In genomic region chr2:119800376-119800902, GRCh38 we compare ENCODE assay signal across 15 cellular contexts.
"Had no signal": no experiment of that assay in that cellular context is flagged by ENCODE, and none has a peak within 500 bp of the region (broad histone marks: within the 10 kb centered on the region; RNA-seq: fewer than 3 reads in every experiment).

No MANE protein-coding gene starts in this region.

- H3K27me3 Mint-ChIP-seq: activated CD8-positive, alpha-beta memory T cell treated with anti-CD3 and anti-CD28 coated beads, Interleukin-2, amount 10 ng/mL, durations not matched to agents 7 days and 5 days; stimulated activated memory B cell treated with anti-CD40 and anti-IgM and Interleukin-4, amounts not matched to agents 10 μg/mL and 1 μg/mL and 100 μg/mL, for 72 hours had no signal

- H3K27ac Mint-ChIP-seq: activated CD8-positive, alpha-beta memory T cell treated with anti-CD3 and anti-CD28 coated beads, Interleukin-2, amount 10 ng/mL, durations not matched to agents 7 days and 5 days; activated naive CD4-positive, alpha-beta T cell treated with anti-CD3 and anti-CD28 coated beads for 36 hours; stimulated activated memory B cell treated with anti-CD40 and anti-IgM and Interleukin-4, amounts not matched to agents 10 μg/mL and 1 μg/mL and 100 μg/mL, for 72 hours had no signal

- H3K4me3 Mint-ChIP-seq: activated CD8-positive, alpha-beta memory T cell treated with anti-CD3 and anti-CD28 coated beads, Interleukin-2, amount 10 ng/mL, durations not matched to agents 7 days and 5 days; activated naive CD4-positive, alpha-beta T cell treated with anti-CD3 and anti-CD28 coated beads for 36 hours; immature natural killer cell; stimulated activated memory B cell treated with anti-CD40 and anti-IgM and Interleukin-4, amounts not matched to agents 10 μg/mL and 1 μg/mL and 100 μg/mL, for 72 hours had no signal

- H3K4me1 ChIP-seq: tibial nerve, vagina had no signal

- DNase-seq: activated CD4-positive, CD25-positive, alpha-beta regulatory T cell; activated CD8-positive, alpha-beta memory T cell treated with anti-CD3 and anti-CD28 coated beads, Interleukin-2, amount 10 ng/mL, durations not matched to agents 7 days and 5 days; activated naive CD4-positive, alpha-beta T cell treated with anti-CD3 and anti-CD28 coated beads for 36 hours; caudate nucleus; hippocampal formation; immature natural killer cell; left colon; midbrain; posterior cingulate gyrus had no signal

- H3K27me3 ChIP-seq: right atrium auricular region, tibial nerve, vagina had no signal

- ATAC-seq: activated CD8-positive, alpha-beta memory T cell treated with anti-CD3 and anti-CD28 coated beads, Interleukin-2, amount 10 ng/mL, durations not matched to agents 7 days and 5 days; left colon; stimulated activated memory B cell treated with anti-CD40 and anti-IgM and Interleukin-4, amounts not matched to agents 10 μg/mL and 1 μg/mL and 100 μg/mL, for 72 hours had no signal

- H3K4me2 ChIP-seq: smooth muscle cell had no signal

- H3K36me3 ChIP-seq: right atrium auricular region, vagina had no signal

- H3K27ac ChIP-seq: right atrium auricular region, tibial nerve, vagina had no signal

- H3K9me3 ChIP-seq: right atrium auricular region, tibial nerve, vagina had no signal

- H3K4me3 ChIP-seq: lung, right atrium auricular region, smooth muscle cell, tibial nerve, vagina had no signal
